ENCODE assay signal across 30 cellular contexts in the genomic region with DNA sequence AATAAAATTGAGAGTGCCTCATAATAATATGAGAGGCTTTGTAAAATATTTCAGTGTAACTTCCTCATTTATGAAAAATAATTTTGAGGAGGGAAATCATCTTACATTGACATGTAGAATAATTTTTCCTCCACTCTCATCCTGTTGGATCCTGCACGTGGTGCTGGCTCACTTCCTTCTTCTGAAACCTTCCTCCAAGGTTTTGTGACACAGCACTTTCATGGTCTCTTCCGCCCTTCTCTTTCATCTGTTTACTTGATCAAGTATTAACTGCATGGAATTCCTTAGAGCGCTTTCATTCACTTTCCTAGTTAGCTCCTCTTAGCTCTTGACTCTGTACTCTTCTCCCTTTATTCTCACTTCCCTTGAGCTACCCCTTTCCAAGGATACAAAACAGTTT.
DNase-seq lines count a peak whose midpoint lies in the region; ATAC-seq, FAIRE-seq and TF ChIP-seq lines count a peak whose summit lies in the region.
"Had no signal": no experiment of that assay in that cellular context is flagged by ENCODE, and none has a peak within 500 bp of the region (broad histone marks: within the 10 kb centered on the region; RNA-seq: fewer than 3 reads in every experiment).

No MANE protein-coding gene starts in this region.

- no peak overlapping the region for H3K4me2 ChIP-seq in A549

- H3K36me3 Mint-ChIP-seq in CD14-positive monocyte (peaks cover 77 to 82% of the 10 kb centered on the region in 2 donors), endodermal cell (ENCODE audit: low read depth) (peaks cover 76% of the 10 kb centered on the region)

- TF ChIP-seq EP300 in A549 (IDR thresholded peaks at IDR 0.05), result no peak

- WGBS in A549 (ENCODE audit: missing lambda C conversion rate), result 42% methylated on average over 3 of the region's 3 CpGs
- 93% methylated on average over 3 of the region's 3 CpGs for WGBS in endodermal cell (ENCODE audit: insufficient coverage in 1 of 2, insufficient read length in 1 of 2), 2 experiments

- peaks cover 95% of the 10 kb centered on the region for H3K36me3 ChIP-seq in SJSA1
- H3K36me3 ChIP-seq in endodermal cell (ENCODE audit: control insufficient read depth, insufficient read depth, low read length), result peaks cover 75% of the 10 kb centered on the region

- H3K27me3 ChIP-seq in SJSA1 (replicated peaks), result no peaks in the 10 kb centered on the region
- H3K27me3 ChIP-seq in endodermal cell (ENCODE audit: control insufficient read depth, insufficient read depth, low read length, poor library complexity, severe bottlenecking), result no peaks in the 10 kb centered on the region

- TF ChIP-seq RAD21 in A549 (conservative IDR thresholded peaks at IDR 0.05 in 1 of 2, IDR thresholded peaks at IDR 0.05 in 1 of 2), result no peak

- peaks cover 0 to 6% (median 3%) of the 10 kb centered on the region in 7 donors for H3K9me3 Mint-ChIP-seq in CD14-positive monocyte
- no peaks in the 10 kb centered on the region for H3K9me3 Mint-ChIP-seq in endodermal cell
- H3K9me3 Mint-ChIP-seq: CD8-positive, alpha-beta memory T cell; H9; IgD-negative memory B cell had no signal

- TF ChIP-seq CTCF in A549 (IDR thresholded peaks at IDR 0.05), result no peak
- TF ChIP-seq CTCF in CD14-positive monocyte (IDR thresholded peaks at IDR 0.05), result no peak
- TF ChIP-seq CTCF in endodermal cell (conservative IDR thresholded peaks at IDR 0.05), result no peak

- ATAC-seq in A549 (no peak), GM19351 (IDR thresholded peaks at IDR 0.05; ENCODE audit: unreplicated experiment) (no peak), HG02885 (IDR thresholded peaks at IDR 0.05; ENCODE audit: poor library complexity, unreplicated experiment) (no peak), GM21619 (IDR thresholded peaks at IDR 0.05; ENCODE audit: unreplicated experiment) (no peak)
- ATAC-seq: PC-3, SK-N-SH treated with all-trans-retinoic acid at 6 μM for 48 hours had no signal

- peak overlapping the region in 5 of 7 donors; percentile 19 to 79 (median 64) for H3K27ac Mint-ChIP-seq in CD14-positive monocyte
- peak overlapping the region; percentile 14 for H3K27ac Mint-ChIP-seq in endodermal cell
- H3K27ac Mint-ChIP-seq: B cell, IgD-negative memory B cell had no signal

- FAIRE-seq in A549 (lab: Jason Lieb, UNC), result no peak
- FAIRE-seq: GM12892, GM19239 had no signal

- TF ChIP-seq POLR2A in A549 (IDR thresholded peaks at IDR 0.05; ENCODE audit: low read length), result no peak

- H3K4me1 Mint-ChIP-seq in CD14-positive monocyte, result peaks cover 6% of the 10 kb centered on the region
- H3K4me1 Mint-ChIP-seq in endodermal cell, result no peaks in the 10 kb centered on the region
- H3K4me1 Mint-ChIP-seq: B cell; CD8-positive, alpha-beta memory T cell; H9; IgD-negative memory B cell had no signal

- H3K4me3 ChIP-seq in A549 (no peak overlapping the region), SJSA1 (no peak overlapping the region), endodermal cell (ENCODE audit: low read length) (no peak overlapping the region)
- H3K4me3 ChIP-seq: GM23248 had no signal

- DNase-seq in A549 (ENCODE audit: low read depth in 1 of 2, low spot score in 1 of 2), result peak in 1 of 2 experiments; percentile 45
- no peak for DNase-seq in CD14-positive monocyte (ENCODE audit: low spot score)
- no peak for DNase-seq in SJSA1 (ENCODE audit: low read depth in 1 of 2, low spot score in 2 of 2)
- DNase-seq in endodermal cell, result no peak
- no peak for DNase-seq in posterior vena cava (ENCODE audit: low spot score)
- DNase-seq: Calu3; CD8-positive, alpha-beta memory T cell; DMS79 treated with DMSO at 0.1 percent for 48 hours; GM23248; H9; Karpas-422; NCI-H1092; NCI-H1436; NCI-H1930; NCI-H2107; NCI-H446 treated with DMSO at 0.1 percent for 48 hours; NCI-H526; NCI-H82; NK-92 treated with Interleukin-12 subunit alpha and Interleukin-12 subunit beta, amount 100 ng/mL, for 24 hours; PC-3 had no signal

- H3K27ac ChIP-seq in A549 (peak overlapping the region in 1 of 2 experiments; percentile 50; a peak in 1 of 6 replicates), SJSA1 (peak overlapping the region; percentile 6; the same call in 1 of the 2 replicates), endodermal cell (ENCODE audit: low read depth, low read length) (no peak overlapping the region)
- H3K27ac ChIP-seq: C4-2B, GM23248, HL-60 had no signal

- intact Hi-C loops in CD14-positive monocyte (cut with micrococcal nuclease) (no loop called here), posterior vena cava (cut with DNase I) (no loop called here)

- peaks cover 7% of the 10 kb centered on the region; the same call in 2 of the 3 replicates for H3K4me1 ChIP-seq in A549
- H3K4me1 ChIP-seq in SJSA1 (replicated peaks), result no peaks in the 10 kb centered on the region
- H3K4me1 ChIP-seq in endodermal cell (ENCODE audit: control insufficient read depth, insufficient read depth, low read length), result no peaks in the 10 kb centered on the region

- no peak overlapping the region for H3K9ac ChIP-seq in endodermal cell (ENCODE audit: extremely low read depth, low read length, poor library complexity, severe bottlenecking)
- H3K9ac ChIP-seq: GM23248 had no signal

- CTCF ChIA-PET in A549 (lab: Yijun Ruan, JAX), result no interaction called here

- POLR2A ChIA-PET in A549 (lab: Yijun Ruan, JAX), result no interaction called here

- H3K9me3 ChIP-seq in A549, result no peaks in the 10 kb centered on the region
- H3K9me3 ChIP-seq in SJSA1 (replicated peaks), result no peaks in the 10 kb centered on the region
- no peaks in the 10 kb centered on the region for H3K9me3 ChIP-seq in endodermal cell (ENCODE audit: control insufficient read depth, low read length)

- H3K27me3 Mint-ChIP-seq in CD14-positive monocyte (ENCODE audit: low read depth in 3 of 3), result no peaks in the 10 kb centered on the region
- no peaks in the 10 kb centered on the region for H3K27me3 Mint-ChIP-seq in endodermal cell (ENCODE audit: insufficient read depth)
- H3K27me3 Mint-ChIP-seq: B cell; CD8-positive, alpha-beta memory T cell; IgD-negative memory B cell had no signal

- H3K4me3 Mint-ChIP-seq in CD14-positive monocyte (no peak overlapping the region), endodermal cell (no peak overlapping the region)
- H3K4me3 Mint-ChIP-seq: B cell; CD8-positive, alpha-beta memory T cell; H9; IgD-negative memory B cell had no signal

TF ChIP-seq in A549, 52 proteins besides CTCF, POLR2A, EP300 and RAD21:
- TF ChIP-seq E2F6 (IDR thresholded peaks at IDR 0.05; ENCODE audit: borderline replicate concordance, low read depth), result no peak
- TF ChIP-seq MAZ (IDR thresholded peaks at IDR 0.05; ENCODE audit: borderline replicate concordance, low read depth, low read length), result no peak
- peak; percentile 13 for TF ChIP-seq MAFK (IDR thresholded peaks at IDR 0.05; ENCODE audit: partially characterized antibody)
- TF ChIP-seq EHMT2 (IDR thresholded peaks at IDR 0.05; ENCODE audit: low read depth), result no peak
